Comparison of ENCODE assay signal across 17 cellular contexts in genomic region chr13:29510698-29511438, GRCh38.
A peak's percentile ranks its signal among the peaks of the same experiment; 100 is the strongest.
DNase-seq lines count a peak whose midpoint lies in the region; ATAC-seq and TF ChIP-seq lines count a peak whose summit lies in the region.
"Had no signal": no experiment of that assay in that cellular context is flagged by ENCODE, and none has a peak within 500 bp of the region (broad histone marks: within the 10 kb centered on the region; RNA-seq: fewer than 3 reads in every experiment).

No MANE protein-coding gene starts in this region.

- no peak overlapping the region for H3K4me3 Mint-ChIP-seq in H9
- H3K4me3 Mint-ChIP-seq: B cell; CD4-positive, alpha-beta memory T cell had no signal

- H3K18ac ChIP-seq in H9 (ENCODE audit: insufficient read length, low read depth, low read length) = no peak overlapping the region

- no peak for DNase-seq in H9
- DNase-seq in adipocyte (ENCODE audit: low read depth) = no peak
- no peak for DNase-seq in osteoblast (ENCODE audit: insufficient read length, low spot score, missing footprints)
- DNase-seq in smooth muscle cell (lab: John Stamatoyannopoulos, UW; ENCODE audit: unreplicated experiment) = no peak
- DNase-seq in ACHN = no peak
- DNase-seq: CD4-positive, alpha-beta memory T cell; MG63; NCI-H1092 treated with DMSO at 0.1 percent for 48 hours; NCI-H2107; NCI-H345; NCI-H526; OCI-M1; SIG-M5 had no signal

- H4K5ac ChIP-seq in H9 (ENCODE audit: insufficient read length, low read depth, low read length) = no peak overlapping the region

- H3K79me2 ChIP-seq in ACC112 (ENCODE audit: control insufficient read depth, insufficient read depth, low read length, unreplicated experiment) (no peaks in the 10 kb centered on the region), H9 (ENCODE audit: insufficient read depth, low read length) (no peaks in the 10 kb centered on the region), osteoblast (ENCODE audit: insufficient read depth, low read length) (peaks cover 6% of the 10 kb centered on the region), smooth muscle cell (ENCODE audit: low read depth) (no peaks in the 10 kb centered on the region)

- no peak overlapping the region for H3K23ac ChIP-seq in H9 (ENCODE audit: insufficient read length, low read depth, low read length)

- no peak overlapping the region for H3K9ac ChIP-seq in H9 (ENCODE audit: extremely low read depth, insufficient read length, low read length)
- peak overlapping the region; percentile 2 for H3K9ac ChIP-seq in adipocyte (ENCODE audit: low read length)
- no peak overlapping the region for H3K9ac ChIP-seq in smooth muscle cell (ENCODE audit: low read depth)

- H3K36me3 ChIP-seq in ACC112 (ENCODE audit: insufficient read depth, low read length) = no peaks in the 10 kb centered on the region; the same call in 1 of the 2 replicates
- H3K36me3 ChIP-seq in adipocyte (ENCODE audit: control insufficient read depth, insufficient read depth, low read length, severe bottlenecking) = peaks cover 31% of the 10 kb centered on the region
- H3K36me3 ChIP-seq in osteoblast (ENCODE audit: insufficient read depth, low read length) = peaks cover 29% of the 10 kb centered on the region
- H3K36me3 ChIP-seq in smooth muscle cell (ENCODE audit: low read depth) = no peaks in the 10 kb centered on the region

- no peak overlapping the region for H2BK120ac ChIP-seq in H9 (ENCODE audit: low read depth, low read length, poor library complexity, severe bottlenecking)

- H2BK12ac ChIP-seq in H9 (ENCODE audit: insufficient read length, low read depth, low read length) = no peak overlapping the region

- H4K91ac ChIP-seq in H9 (ENCODE audit: insufficient read length, low read depth, low read length) = no peak overlapping the region

- H2BK5ac ChIP-seq in H9 (ENCODE audit: insufficient read length, low read length) = no peak overlapping the region

- no peaks in the 10 kb centered on the region for H3K27me3 Mint-ChIP-seq in H9 (ENCODE audit: low read depth)
- H3K27me3 Mint-ChIP-seq: B cell; CD4-positive, alpha-beta memory T cell had no signal

- no peak overlapping the region for H2AFZ ChIP-seq in ACC112 (ENCODE audit: low read length, unreplicated experiment)
- H2AFZ ChIP-seq in H9 (ENCODE audit: low read length) = no peak overlapping the region
- H2AFZ ChIP-seq in osteoblast (ENCODE audit: low read length) = no peak overlapping the region
- H2AFZ ChIP-seq in smooth muscle cell (ENCODE audit: low read depth) = no peak overlapping the region

- in situ Hi-C loops in ACHN (cut with HindIII; ENCODE audit: low pct_ligation_motif_present, low pct_unique_long_range_greater_than_20kb, low sequenced_read_pairs) = no loop called here

- H3K36me3 Mint-ChIP-seq in H9 (ENCODE audit: insufficient read depth in 1 of 3, low read depth in 3 of 3) = peaks cover 18 to 54% (median 33%) of the 10 kb centered on the region in 3 experiments; a peak in 6 of 7 replicates

- H3K4me2 ChIP-seq in H9 (ENCODE audit: insufficient read depth, insufficient read length, low read length) = no peak overlapping the region
- H3K4me2 ChIP-seq in osteoblast (ENCODE audit: insufficient read depth, low read length) = no peak overlapping the region
- H3K4me2 ChIP-seq in smooth muscle cell = no peak overlapping the region

- no peak overlapping the region for H3K14ac ChIP-seq in H9 (ENCODE audit: insufficient read depth, low read length)

- H2AK5ac ChIP-seq in H9 (ENCODE audit: insufficient read length, low read length) = no peak overlapping the region

- TF ChIP-seq CTCF in H9 (conservative IDR thresholded peaks at IDR 0.05) (no peak), osteoblast (IDR thresholded peaks at IDR 0.05; ENCODE audit: extremely low read depth, low read depth, low read length) (no peak), smooth muscle cell (IDR thresholded peaks at IDR 0.05; ENCODE audit: borderline replicate concordance, insufficient read depth, poor library complexity, severe bottlenecking) (no peak)

- H3K27ac Mint-ChIP-seq in H9 = peak overlapping the region in 2 of 3 experiments; percentile 39 to 83; a peak in 4 of 7 replicates
- H3K27ac Mint-ChIP-seq: B cell had no signal

- H3K4me1 ChIP-seq in ACC112 (ENCODE audit: control insufficient read depth, insufficient read depth, low read length, unreplicated experiment) (peaks cover 64% of the 10 kb centered on the region), H9 (ENCODE audit: insufficient read depth, low read length) (no peaks in the 10 kb centered on the region), adipocyte (ENCODE audit: control insufficient read depth, insufficient read depth, low read length) (peaks cover 56% of the 10 kb centered on the region), osteoblast (ENCODE audit: insufficient read depth, low read length) (peaks cover 41% of the 10 kb centered on the region), smooth muscle cell (ENCODE audit: low read depth) (no peaks in the 10 kb centered on the region)

- H3K4me3 ChIP-seq in ACC112 (ENCODE audit: low read depth, low read length) (no peak overlapping the region), adipocyte (ENCODE audit: low read length) (no peak overlapping the region), osteoblast (ENCODE audit: insufficient read depth, low read length) (no peak overlapping the region), smooth muscle cell (no peak overlapping the region)
- H3K4me3 ChIP-seq: MG63 had no signal

- H3F3A ChIP-seq in smooth muscle cell (ENCODE audit: low read depth) = no peaks in the 10 kb centered on the region

- H3K27ac ChIP-seq in ACC112 (ENCODE audit: low read depth, low read length) = peak overlapping the region; percentile 72
- no peak overlapping the region for H3K27ac ChIP-seq in H9 (ENCODE audit: insufficient read length, low read depth, low read length)
- H3K27ac ChIP-seq in osteoblast (ENCODE audit: low read depth, low read length) = peak overlapping the region; percentile 79
- H3K27ac ChIP-seq in smooth muscle cell (ENCODE audit: low read depth) = no peak overlapping the region

- no CpG with 5 or more reads among the region's 14 CpGs for WGBS in H9 (ENCODE audit: extremely low coverage, insufficient read length, low lambda C conversion rate)
- 92% methylated on average over 14 of the region's 14 CpGs for WGBS in smooth muscle cell (ENCODE audit: low lambda C conversion rate)

- no peak for ATAC-seq in HG02973 (IDR thresholded peaks at IDR 0.05; ENCODE audit: unreplicated experiment)
- no peak for ATAC-seq in GM18861 (IDR thresholded peaks at IDR 0.05; ENCODE audit: unreplicated experiment)

- H3K79me1 ChIP-seq in H9 (ENCODE audit: insufficient read depth, low read depth, low read length, poor library complexity, severe bottlenecking) = no peaks in the 10 kb centered on the region

- no peaks in the 10 kb centered on the region for H3K9me3 ChIP-seq in H9 (ENCODE audit: control insufficient read depth, low read depth, low read length)
- H3K9me3 ChIP-seq in adipocyte (ENCODE audit: control insufficient read depth, low read length) = no peaks in the 10 kb centered on the region
- H3K9me3 ChIP-seq in osteoblast (ENCODE audit: low read depth, low read length) = no peaks in the 10 kb centered on the region
- no peaks in the 10 kb centered on the region for H3K9me3 ChIP-seq in smooth muscle cell (replicated peaks; ENCODE audit: low read depth)
- H3K9me3 ChIP-seq: MG63 had no signal

- H3T11ph ChIP-seq in H9 (ENCODE audit: low read length) = no peak overlapping the region

- no peak overlapping the region for H4K8ac ChIP-seq in H9 (replicated peaks; ENCODE audit: insufficient read length, low read depth, low read length)

- H3K4ac ChIP-seq in H9 (ENCODE audit: low read depth, low read length) = no peak overlapping the region

- no peak overlapping the region for H2BK15ac ChIP-seq in H9 (ENCODE audit: low read depth, low read length)

- H3K23me2 ChIP-seq in H9 (ENCODE audit: insufficient read length, low read depth, low read length, poor library complexity, severe bottlenecking) = no peaks in the 10 kb centered on the region

- no peaks in the 10 kb centered on the region for H3K27me3 ChIP-seq in ACC112 (ENCODE audit: insufficient read depth, low read length)
- no peaks in the 10 kb centered on the region for H3K27me3 ChIP-seq in H9 (ENCODE audit: insufficient read depth, low read length)
- no peaks in the 10 kb centered on the region for H3K27me3 ChIP-seq in adipocyte (replicated peaks; ENCODE audit: control insufficient read depth, insufficient read depth, low read length)
- H3K27me3 ChIP-seq in osteoblast (ENCODE audit: insufficient read depth, low read length) = peaks cover 2% of the 10 kb centered on the region
- no peaks in the 10 kb centered on the region for H3K27me3 ChIP-seq in smooth muscle cell (ENCODE audit: low read depth)
- H3K27me3 ChIP-seq: MG63 had no signal

- no peaks in the 10 kb centered on the region for H3K9me3 Mint-ChIP-seq in H9
- H3K9me3 Mint-ChIP-seq: CD4-positive, alpha-beta memory T cell had no signal

- H3K4me1 Mint-ChIP-seq in H9 = peaks cover 2 to 3% of the 10 kb centered on the region in 2 experiments; a peak in 2 of 4 replicates
- H3K4me1 Mint-ChIP-seq: CD4-positive, alpha-beta memory T cell had no signal

- H3K56ac ChIP-seq in H9 (ENCODE audit: insufficient read length, low read depth, low read length) = no peak overlapping the region

- no peaks in the 10 kb centered on the region for H4K20me1 ChIP-seq in H9 (ENCODE audit: control insufficient read depth, insufficient read depth, insufficient read length)
- peaks cover 4% of the 10 kb centered on the region for H4K20me1 ChIP-seq in osteoblast (ENCODE audit: insufficient read depth, low read length)
- H4K20me1 ChIP-seq in smooth muscle cell (ENCODE audit: low read depth) = peaks cover 4% of the 10 kb centered on the region

- no peak overlapping the region for H2BK20ac ChIP-seq in H9 (ENCODE audit: low read depth, low read length, poor library complexity, severe bottlenecking)

Comparison
In these comparisons a context has a peak if more than half of its experiments do, and no peak if none do; other contexts are left out.
1. H3K27ac ChIP-seq: peak in ACC112 (single experiment) and osteoblast (single experiment); none in H9 (single experiment) and smooth muscle cell (single experiment).